Comparison of ENCODE assay signal across 4 cellular contexts in genomic region chr12:27904-28303, GRCh38. TPM values are rescaled to one million over a fixed set of nuclear protein-coding genes. Genes with fewer than 3 reads are reported as not detected.
"Had no signal": no experiment of that assay in that cellular context is flagged by ENCODE, and none has a peak within 500 bp of the region (broad histone marks: within the 10 kb centered on the region; RNA-seq: fewer than 3 reads in every experiment).

No MANE protein-coding gene starts in this region.

RNA-seq across cellular contexts. Expression of gene IQSEC3, which starts 38.7 kb away (rescaled TPM):
- total RNA-seq: LHCN-M2, M059J, MCF 10A, NCI-H460 had no signal
